ENCODE assay signal across 1 cellular context in the genomic region with DNA sequence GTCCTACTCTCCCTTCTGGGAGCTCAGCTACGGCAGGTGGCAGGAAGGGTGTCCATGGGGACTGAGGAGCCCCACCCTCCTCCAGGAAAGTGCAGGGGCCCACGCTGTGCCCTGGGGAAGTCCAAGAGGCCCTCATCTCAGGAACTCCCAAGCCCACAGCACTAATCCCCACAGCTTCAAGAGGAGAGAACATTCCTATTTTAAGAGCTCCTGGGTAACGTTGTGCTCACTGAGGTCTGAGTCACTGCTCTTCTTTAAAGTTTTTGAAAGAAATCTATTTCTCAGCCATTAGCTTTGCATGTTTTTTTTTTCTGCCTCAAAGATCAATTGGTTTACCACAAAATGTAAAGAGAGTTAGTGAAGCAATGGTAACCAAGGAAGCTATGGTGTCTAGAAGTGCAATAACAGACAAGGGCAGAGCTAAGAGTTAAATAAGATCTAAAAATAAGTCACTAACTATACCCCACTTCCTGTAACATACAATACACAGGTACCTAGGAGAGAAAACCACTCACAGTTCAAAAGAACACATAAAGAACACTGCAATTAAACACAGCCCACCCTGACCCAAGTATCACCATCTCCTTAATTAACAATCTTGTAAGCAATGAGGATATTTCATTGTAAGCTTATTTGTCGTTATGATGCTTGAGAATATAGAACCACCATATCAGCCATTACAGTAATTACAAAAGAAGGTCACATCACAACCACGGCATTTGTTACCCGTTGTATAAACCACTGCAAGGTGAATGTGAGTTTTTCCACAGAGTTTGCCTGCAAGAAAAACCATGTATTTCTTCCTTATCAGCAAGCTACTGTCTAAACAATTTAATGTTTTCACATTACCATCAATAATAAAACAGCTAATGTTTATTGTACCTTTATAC.
TF ChIP-seq lines count a peak whose summit lies in the region.

No MANE protein-coding gene starts in this region.

TF ChIP-seq in GM23338, 12 proteins besides CTCF, POLR2A, EP300 and RAD21 (continued from another document):
- TF ChIP-seq, protein P1, sequence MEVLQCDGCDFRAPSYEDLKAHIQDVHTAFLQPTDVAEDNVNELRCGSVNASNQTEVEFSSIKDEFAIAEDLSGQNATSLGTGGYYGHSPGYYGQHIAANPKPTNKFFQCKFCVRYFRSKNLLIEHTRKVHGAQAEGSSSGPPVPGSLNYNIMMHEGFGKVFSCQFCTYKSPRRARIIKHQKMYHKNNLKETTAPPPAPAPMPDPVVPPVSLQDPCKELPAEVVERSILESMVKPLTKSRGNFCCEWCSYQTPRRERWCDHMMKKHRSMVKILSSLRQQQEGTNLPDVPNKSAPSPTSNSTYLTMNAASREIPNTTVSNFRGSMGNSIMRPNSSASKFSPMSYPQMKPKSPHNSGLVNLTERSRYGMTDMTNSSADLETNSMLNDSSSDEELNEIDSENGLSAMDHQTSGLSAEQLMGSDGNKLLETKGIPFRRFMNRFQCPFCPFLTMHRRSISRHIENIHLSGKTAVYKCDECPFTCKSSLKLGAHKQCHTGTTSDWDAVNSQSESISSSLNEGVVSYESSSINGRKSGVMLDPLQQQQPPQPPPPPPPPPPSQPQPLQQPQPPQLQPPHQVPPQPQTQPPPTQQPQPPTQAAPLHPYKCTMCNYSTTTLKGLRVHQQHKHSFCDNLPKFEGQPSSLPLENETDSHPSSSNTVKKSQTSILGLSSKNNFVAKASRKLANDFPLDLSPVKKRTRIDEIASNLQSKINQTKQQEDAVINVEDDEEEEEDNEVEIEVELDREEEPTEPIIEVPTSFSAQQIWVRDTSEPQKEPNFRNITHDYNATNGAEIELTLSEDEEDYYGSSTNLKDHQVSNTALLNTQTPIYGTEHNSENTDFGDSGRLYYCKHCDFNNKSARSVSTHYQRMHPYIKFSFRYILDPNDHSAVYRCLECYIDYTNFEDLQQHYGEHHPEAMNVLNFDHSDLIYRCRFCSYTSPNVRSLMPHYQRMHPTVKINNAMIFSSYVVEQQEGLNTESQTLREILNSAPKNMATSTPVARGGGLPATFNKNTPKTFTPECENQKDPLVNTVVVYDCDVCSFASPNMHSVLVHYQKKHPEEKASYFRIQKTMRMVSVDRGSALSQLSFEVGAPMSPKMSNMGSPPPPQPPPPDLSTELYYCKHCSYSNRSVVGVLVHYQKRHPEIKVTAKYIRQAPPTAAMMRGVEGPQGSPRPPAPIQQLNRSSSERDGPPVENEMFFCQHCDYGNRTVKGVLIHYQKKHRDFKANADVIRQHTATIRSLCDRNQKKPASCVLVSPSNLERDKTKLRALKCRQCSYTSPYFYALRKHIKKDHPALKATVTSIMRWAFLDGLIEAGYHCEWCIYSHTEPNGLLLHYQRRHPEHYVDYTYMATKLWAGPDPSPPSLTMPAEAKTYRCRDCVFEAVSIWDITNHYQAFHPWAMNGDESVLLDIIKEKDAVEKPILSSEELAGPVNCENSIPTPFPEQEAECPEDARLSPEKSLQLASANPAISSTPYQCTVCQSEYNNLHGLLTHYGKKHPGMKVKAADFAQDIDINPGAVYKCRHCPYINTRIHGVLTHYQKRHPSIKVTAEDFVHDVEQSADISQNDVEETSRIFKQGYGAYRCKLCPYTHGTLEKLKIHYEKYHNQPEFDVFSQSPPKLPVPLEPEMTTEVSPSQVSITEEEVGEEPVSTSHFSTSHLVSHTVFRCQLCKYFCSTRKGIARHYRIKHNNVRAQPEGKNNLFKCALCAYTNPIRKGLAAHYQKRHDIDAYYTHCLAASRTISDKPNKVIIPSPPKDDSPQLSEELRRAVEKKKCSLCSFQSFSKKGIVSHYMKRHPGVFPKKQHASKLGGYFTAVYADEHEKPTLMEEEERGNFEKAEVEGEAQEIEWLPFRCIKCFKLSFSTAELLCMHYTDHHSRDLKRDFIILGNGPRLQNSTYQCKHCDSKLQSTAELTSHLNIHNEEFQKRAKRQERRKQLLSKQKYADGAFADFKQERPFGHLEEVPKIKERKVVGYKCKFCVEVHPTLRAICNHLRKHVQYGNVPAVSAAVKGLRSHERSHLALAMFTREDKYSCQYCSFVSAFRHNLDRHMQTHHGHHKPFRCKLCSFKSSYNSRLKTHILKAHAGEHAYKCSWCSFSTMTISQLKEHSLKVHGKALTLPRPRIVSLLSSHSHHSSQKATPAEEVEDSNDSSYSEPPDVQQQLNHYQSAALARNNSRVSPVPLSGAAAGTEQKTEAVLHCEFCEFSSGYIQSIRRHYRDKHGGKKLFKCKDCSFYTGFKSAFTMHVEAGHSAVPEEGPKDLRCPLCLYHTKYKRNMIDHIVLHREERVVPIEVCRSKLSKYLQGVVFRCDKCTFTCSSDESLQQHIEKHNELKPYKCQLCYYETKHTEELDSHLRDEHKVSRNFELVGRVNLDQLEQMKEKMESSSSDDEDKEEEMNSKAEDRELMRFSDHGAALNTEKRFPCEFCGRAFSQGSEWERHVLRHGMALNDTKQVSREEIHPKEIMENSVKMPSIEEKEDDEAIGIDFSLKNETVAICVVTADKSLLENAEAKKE (CRISPR knock-in tag; IDR thresholded peaks at IDR 0.05): no peak
- TF ChIP-seq ZNF331 (CRISPR knock-in tag; IDR thresholded peaks at IDR 0.05; ENCODE audit: low read depth): no peak
- TF ChIP-seq EZH2phosphoT487 (IDR thresholded peaks at IDR 0.05; ENCODE audit: unreplicated experiment): no peak
- no peak for TF ChIP-seq STAT1 (IDR thresholded peaks at IDR 0.05; ENCODE audit: unreplicated experiment)
- TF ChIP-seq NANOG (IDR thresholded peaks at IDR 0.05; ENCODE audit: borderline replicate concordance): no peak
- TF ChIP-seq, protein P2, sequence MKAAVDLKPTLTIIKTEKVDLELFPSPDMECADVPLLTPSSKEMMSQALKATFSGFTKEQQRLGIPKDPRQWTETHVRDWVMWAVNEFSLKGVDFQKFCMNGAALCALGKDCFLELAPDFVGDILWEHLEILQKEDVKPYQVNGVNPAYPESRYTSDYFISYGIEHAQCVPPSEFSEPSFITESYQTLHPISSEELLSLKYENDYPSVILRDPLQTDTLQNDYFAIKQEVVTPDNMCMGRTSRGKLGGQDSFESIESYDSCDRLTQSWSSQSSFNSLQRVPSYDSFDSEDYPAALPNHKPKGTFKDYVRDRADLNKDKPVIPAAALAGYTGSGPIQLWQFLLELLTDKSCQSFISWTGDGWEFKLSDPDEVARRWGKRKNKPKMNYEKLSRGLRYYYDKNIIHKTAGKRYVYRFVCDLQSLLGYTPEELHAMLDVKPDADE (IDR thresholded peaks at IDR 0.05): no peak
